2 cellular contexts compared by ENCODE assay signal in the genomic region with DNA sequence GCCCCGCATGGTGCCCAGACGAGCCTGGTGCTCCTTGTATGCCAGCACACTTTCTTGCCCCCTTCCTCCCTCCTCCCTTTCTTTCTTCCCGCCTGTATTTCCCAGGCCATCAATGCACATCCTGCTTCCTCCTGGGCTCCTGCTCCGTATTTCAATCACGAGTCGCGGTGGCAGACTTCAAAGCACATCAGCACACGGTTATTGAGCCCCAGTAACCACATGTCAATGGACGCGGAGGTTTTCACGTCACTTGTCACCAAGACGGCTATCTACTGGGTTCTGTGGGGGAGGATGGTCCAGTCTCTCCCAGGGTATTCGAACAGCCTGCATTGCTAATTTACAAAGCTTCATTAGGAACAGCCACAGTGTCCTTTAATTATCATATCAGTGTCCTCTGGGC.
TF ChIP-seq lines count a peak whose summit lies in the region.

No MANE protein-coding gene starts in this region.

TF ChIP-seq in H1, 55 proteins besides CTCF, POLR2A, EP300 and RAD21:
- TF ChIP-seq RXRA (IDR thresholded peaks at IDR 0.05; ENCODE audit: insufficient read depth, low read depth, low read length) (no peak), CHD1 (IDR thresholded peaks at IDR 0.05; ENCODE audit: low read depth, low read length) (no peak), SIX5 (IDR thresholded peaks at IDR 0.05; ENCODE audit: low read depth, low read length) (no peak), NANOG (IDR thresholded peaks at IDR 0.05; ENCODE audit: insufficient read depth, low read depth, low read length, poor library complexity, severe bottlenecking) (no peak)
- TF ChIP-seq, protein P1, sequence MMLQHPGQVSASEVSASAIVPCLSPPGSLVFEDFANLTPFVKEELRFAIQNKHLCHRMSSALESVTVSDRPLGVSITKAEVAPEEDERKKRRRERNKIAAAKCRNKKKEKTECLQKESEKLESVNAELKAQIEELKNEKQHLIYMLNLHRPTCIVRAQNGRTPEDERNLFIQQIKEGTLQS (IDR thresholded peaks at IDR 0.05; ENCODE audit: insufficient read depth, low read depth, low read length), result no peak

TF ChIP-seq in neural cell, 6 proteins besides CTCF, POLR2A, EP300 and RAD21:
- TF ChIP-seq POLR2AphosphoS5 (IDR thresholded peaks at IDR 0.05) (peak; percentile 81), MXI1 (conservative IDR thresholded peaks at IDR 0.05; ENCODE audit: poor library complexity, severe bottlenecking) (peak; percentile 23), SMC3 (conservative IDR thresholded peaks at IDR 0.05; ENCODE audit: poor library complexity) (no peak), TAF1 (IDR thresholded peaks at IDR 0.05; ENCODE audit: low read depth) (no peak), EZH2 (IDR thresholded peaks at IDR 0.05; ENCODE audit: borderline replicate concordance, insufficient read depth, low read length, poor library complexity, severe bottlenecking) (no peak)
- TF ChIP-seq, protein P2, sequence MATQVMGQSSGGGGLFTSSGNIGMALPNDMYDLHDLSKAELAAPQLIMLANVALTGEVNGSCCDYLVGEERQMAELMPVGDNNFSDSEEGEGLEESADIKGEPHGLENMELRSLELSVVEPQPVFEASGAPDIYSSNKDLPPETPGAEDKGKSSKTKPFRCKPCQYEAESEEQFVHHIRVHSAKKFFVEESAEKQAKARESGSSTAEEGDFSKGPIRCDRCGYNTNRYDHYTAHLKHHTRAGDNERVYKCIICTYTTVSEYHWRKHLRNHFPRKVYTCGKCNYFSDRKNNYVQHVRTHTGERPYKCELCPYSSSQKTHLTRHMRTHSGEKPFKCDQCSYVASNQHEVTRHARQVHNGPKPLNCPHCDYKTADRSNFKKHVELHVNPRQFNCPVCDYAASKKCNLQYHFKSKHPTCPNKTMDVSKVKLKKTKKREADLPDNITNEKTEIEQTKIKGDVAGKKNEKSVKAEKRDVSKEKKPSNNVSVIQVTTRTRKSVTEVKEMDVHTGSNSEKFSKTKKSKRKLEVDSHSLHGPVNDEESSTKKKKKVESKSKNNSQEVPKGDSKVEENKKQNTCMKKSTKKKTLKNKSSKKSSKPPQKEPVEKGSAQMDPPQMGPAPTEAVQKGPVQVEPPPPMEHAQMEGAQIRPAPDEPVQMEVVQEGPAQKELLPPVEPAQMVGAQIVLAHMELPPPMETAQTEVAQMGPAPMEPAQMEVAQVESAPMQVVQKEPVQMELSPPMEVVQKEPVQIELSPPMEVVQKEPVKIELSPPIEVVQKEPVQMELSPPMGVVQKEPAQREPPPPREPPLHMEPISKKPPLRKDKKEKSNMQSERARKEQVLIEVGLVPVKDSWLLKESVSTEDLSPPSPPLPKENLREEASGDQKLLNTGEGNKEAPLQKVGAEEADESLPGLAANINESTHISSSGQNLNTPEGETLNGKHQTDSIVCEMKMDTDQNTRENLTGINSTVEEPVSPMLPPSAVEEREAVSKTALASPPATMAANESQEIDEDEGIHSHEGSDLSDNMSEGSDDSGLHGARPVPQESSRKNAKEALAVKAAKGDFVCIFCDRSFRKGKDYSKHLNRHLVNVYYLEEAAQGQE (IDR thresholded peaks at IDR 0.05; ENCODE audit: borderline replicate concordance), result no peak
